Comparison of ENCODE assay signal across 8 cellular contexts in genomic region chr6:32128751-32129296, GRCh38. TPM values are rescaled to one million over a fixed set of nuclear protein-coding genes. Genes with fewer than 3 reads are reported as not detected.
DNase-seq lines count a peak whose midpoint lies in the region; ATAC-seq and TF ChIP-seq lines count a peak whose summit lies in the region.

No MANE protein-coding gene starts in this region.

- ATAC-seq in central memory CD8-positive, alpha-beta T cell (replicated peaks; ENCODE audit: extremely low read depth, poor library complexity, severe bottlenecking) = no peak
- ATAC-seq in foreskin keratinocyte = no peak

- H3K4me3 Mint-ChIP-seq in central memory CD8-positive, alpha-beta T cell = peak overlapping the region; percentile 99

- intact Hi-C loops in head of caudate nucleus (cut with DNase I) = loop anchor here (5.0 kb wide), 1 partner anchor 68 kb away; no protein-coding TSS in a partner anchor

- peaks cover 27% of the 10 kb centered on the region for H3K36me3 ChIP-seq in muscle layer of colon (ENCODE audit: insufficient read depth, low read length)

- TF ChIP-seq CTCF in 22Rv1 (IDR thresholded peaks at IDR 0.05) = no peak
- no peak for TF ChIP-seq CTCF in GM13976 (IDR thresholded peaks at IDR 0.05; ENCODE audit: borderline replicate concordance, control extremely low read depth, extremely low read depth, insufficient read depth, missing control alignments)
- TF ChIP-seq CTCF in foreskin keratinocyte (conservative IDR thresholded peaks at IDR 0.05) = no peak

- DNase-seq in Jurkat, Clone E6-1 (ENCODE audit: low read depth, low spot score) = no peak
- DNase-seq in central memory CD8-positive, alpha-beta T cell (ENCODE audit: low spot score in 2 of 2) = no peak
- no peak for DNase-seq in GM13976 (ENCODE audit: low spot score)
- no peak for DNase-seq in foreskin keratinocyte
- no peak for DNase-seq in SIG-M5 (lab: John Stamatoyannopoulos, UW)
- no peak for DNase-seq in head of caudate nucleus

- H3K4me1 Mint-ChIP-seq in central memory CD8-positive, alpha-beta T cell = peaks cover 56% of the 10 kb centered on the region

- no peaks in the 10 kb centered on the region for H3K9me3 Mint-ChIP-seq in central memory CD8-positive, alpha-beta T cell

- H3K27me3 Mint-ChIP-seq in central memory CD8-positive, alpha-beta T cell = no peaks in the 10 kb centered on the region

- H3K4me1 ChIP-seq in muscle layer of colon (ENCODE audit: insufficient read depth, low read length) (peaks cover 31% of the 10 kb centered on the region), foreskin keratinocyte (peaks cover 7% of the 10 kb centered on the region)

- peak overlapping the region; percentile 84 for H3K4me3 ChIP-seq in Jurkat, Clone E6-1 (ENCODE audit: low read length)
- H3K4me3 ChIP-seq in muscle layer of colon (ENCODE audit: low read depth in 1 of 2, low read length in 2 of 2) = peak overlapping the region in 1 of 2 donors; percentile 66

- H3K27ac ChIP-seq in 22Rv1 (peak overlapping the region; percentile 86), muscle layer of colon (ENCODE audit: low read depth, low read length) (peak overlapping the region; percentile 88), foreskin keratinocyte (no peak overlapping the region)

- peak overlapping the region; percentile 94 for H3K27ac Mint-ChIP-seq in central memory CD8-positive, alpha-beta T cell (ENCODE audit: low read depth)

- in situ Hi-C loops in GM13976 (cut with MboI; ENCODE audit: low sequenced_read_pairs, unreplicated experiment) = no loop called here

- peaks cover 23% of the 10 kb centered on the region for H3K36me3 Mint-ChIP-seq in central memory CD8-positive, alpha-beta T cell (ENCODE audit: insufficient read depth)

- H3K9ac ChIP-seq in muscle layer of colon (ENCODE audit: low read length) = peak overlapping the region; percentile 51

- no peaks in the 10 kb centered on the region for H3K27me3 ChIP-seq in muscle layer of colon (ENCODE audit: control insufficient read depth in 1 of 2, insufficient read depth in 2 of 2, low read length in 2 of 2)
- H3K27me3 ChIP-seq in foreskin keratinocyte = no peaks in the 10 kb centered on the region

- no peaks in the 10 kb centered on the region for H3K9me3 ChIP-seq in muscle layer of colon (ENCODE audit: low read length)

RNA-seq across cellular contexts. Expression of gene ATF6B, which starts 0.8 kb away (rescaled TPM):
- 83.4 TPM for polyA plus RNA-seq in Jurkat, Clone E6-1 (2012; ENCODE audit: insufficient read depth, insufficient read length)
- 39.5 and 41.7 TPM in 2 replicates for total RNA-seq in foreskin keratinocyte
- 51.9 and 54.1 TPM in 2 replicates for polyA plus RNA-seq in foreskin keratinocyte

RNA-seq across cellular contexts. Expression of gene FKBPL, which starts 1.3 kb away (rescaled TPM):
- 12.4 TPM for polyA plus RNA-seq in Jurkat, Clone E6-1 (2012; ENCODE audit: insufficient read depth, insufficient read length)
- total RNA-seq in foreskin keratinocyte = 7.5 and 8.6 TPM in 2 replicates
- polyA plus RNA-seq in foreskin keratinocyte = 11.0 and 12.5 TPM in 2 replicates

RNA-seq across cellular contexts. Expression of gene TNXB, which starts 19.7 kb away (rescaled TPM):
- 2.7 TPM for polyA plus RNA-seq in Jurkat, Clone E6-1 (2012; ENCODE audit: insufficient read depth, insufficient read length)
- 0.07 and 0.31 TPM in 2 replicates for total RNA-seq in foreskin keratinocyte
- polyA plus RNA-seq in foreskin keratinocyte = 0.03 and 0.07 TPM in 2 replicates

RNA-seq across cellular contexts. Expression of gene PRRT1, which starts 22.9 kb away (rescaled TPM):
- 1.2 TPM for polyA plus RNA-seq in Jurkat, Clone E6-1 (2012; ENCODE audit: insufficient read depth, insufficient read length)
- total RNA-seq in foreskin keratinocyte = 0.21 and 0.37 TPM in 2 replicates
- 0.45 and 0.75 TPM in 2 replicates for polyA plus RNA-seq in foreskin keratinocyte

RNA-seq across cellular contexts. Expression of gene PPT2, which starts 25.1 kb away (rescaled TPM):
- polyA plus RNA-seq in Jurkat, Clone E6-1 (2012; ENCODE audit: insufficient read depth, insufficient read length) = 27.3 TPM
- total RNA-seq in foreskin keratinocyte = 12.1 and 14.0 TPM in 2 replicates
- polyA plus RNA-seq in foreskin keratinocyte = 14.1 and 15.6 TPM in 2 replicates
